Comparison of ENCODE assay signal across 22 cellular contexts in genomic region chr1:191929383-191929782, GRCh38.
DNase-seq lines count a peak whose midpoint lies in the region; ATAC-seq and TF ChIP-seq lines count a peak whose summit lies in the region.
"Had no signal": no experiment of that assay in that cellular context is flagged by ENCODE, and none has a peak within 500 bp of the region (broad histone marks: within the 10 kb centered on the region; RNA-seq: fewer than 3 reads in every experiment).

No MANE protein-coding gene starts in this region.

- no peaks in the 10 kb centered on the region for H3K36me3 ChIP-seq in DND-41 (ENCODE audit: insufficient read depth, low read length)
- no peaks in the 10 kb centered on the region for H3K36me3 ChIP-seq in endodermal cell (ENCODE audit: control insufficient read depth, insufficient read depth, low read length)
- no peaks in the 10 kb centered on the region for H3K36me3 ChIP-seq in mesendoderm (ENCODE audit: control insufficient read depth, insufficient read depth, low read length)
- H3K36me3 ChIP-seq: BLaER1 had no signal

- H3K27ac ChIP-seq in DND-41 (ENCODE audit: low read length) (peak overlapping the region; percentile 20; the same call in 1 of the 2 replicates), endodermal cell (ENCODE audit: low read depth, low read length) (no peak overlapping the region), mesendoderm (ENCODE audit: low read depth, low read length) (no peak overlapping the region)
- H3K27ac ChIP-seq: 22Rv1, BLaER1, C4-2B had no signal

- no peak overlapping the region for H4K8ac ChIP-seq in mesendoderm (ENCODE audit: low read depth, low read length)

- H3K4me3 ChIP-seq in DND-41 (ENCODE audit: low read depth in 1 of 2, low read length in 2 of 2): no peak overlapping the region
- H3K4me3 ChIP-seq in endodermal cell (ENCODE audit: low read length): no peak overlapping the region
- H3K4me3 ChIP-seq in mesendoderm (ENCODE audit: low read length): no peak overlapping the region
- H3K4me3 ChIP-seq: BLaER1, GM12878 had no signal

- ATAC-seq in DND-41 (ENCODE audit: insufficient read depth, low read depth) (0 out of 3 replicates have a peak, but pooled peaks have one; percentile 12), GM21360 (IDR thresholded peaks at IDR 0.05; ENCODE audit: unreplicated experiment) (no peak)
- ATAC-seq: CD8-positive, alpha-beta T cell; GM12878; HCT116 had no signal

- H3K27ac Mint-ChIP-seq in endodermal cell: no peak overlapping the region
- H3K27ac Mint-ChIP-seq: B cell; CD4-positive, CD25-positive, alpha-beta regulatory T cell; CD8-positive, alpha-beta T cell had no signal

- H3K4ac ChIP-seq in mesendoderm (ENCODE audit: low read depth, low read length): no peak overlapping the region

- H3K79me1 ChIP-seq in mesendoderm (ENCODE audit: low read length): no peaks in the 10 kb centered on the region

- H3K56ac ChIP-seq in mesendoderm (ENCODE audit: low read length): no peak overlapping the region

- no peak overlapping the region for H2BK5ac ChIP-seq in mesendoderm (ENCODE audit: low read length)

- H3K27me3 ChIP-seq in DND-41 (ENCODE audit: insufficient read depth, low read length, poor library complexity) (no peaks in the 10 kb centered on the region), endodermal cell (ENCODE audit: control insufficient read depth, insufficient read depth, low read length, poor library complexity, severe bottlenecking) (no peaks in the 10 kb centered on the region), mesendoderm (ENCODE audit: insufficient read depth, low read length, poor library complexity) (no peaks in the 10 kb centered on the region)
- H3K27me3 ChIP-seq: BLaER1 had no signal

- H3K79me2 ChIP-seq in DND-41 (ENCODE audit: insufficient read depth, low read length): no peaks in the 10 kb centered on the region
- H3K79me2 ChIP-seq in mesendoderm (ENCODE audit: control insufficient read depth, insufficient read depth, low read length): no peaks in the 10 kb centered on the region

- TF ChIP-seq CTCF in DND-41 (IDR thresholded peaks at IDR 0.05; ENCODE audit: borderline replicate concordance, extremely low read depth, low read length, poor library complexity, severe bottlenecking) (peak; percentile 5), endodermal cell (conservative IDR thresholded peaks at IDR 0.05) (peak; percentile 60), GM13977 (IDR thresholded peaks at IDR 0.05; ENCODE audit: extremely low read depth, insufficient read depth, missing control alignments) (no peak)

- no peaks in the 10 kb centered on the region for H3K9me3 ChIP-seq in DND-41 (ENCODE audit: insufficient read depth, low read length, severe bottlenecking)
- peaks cover 7% of the 10 kb centered on the region for H3K9me3 ChIP-seq in endodermal cell (ENCODE audit: control insufficient read depth, low read length)
- H3K9me3 ChIP-seq: BLaER1, Caco-2 had no signal

- no peaks in the 10 kb centered on the region for H3K36me3 Mint-ChIP-seq in endodermal cell (ENCODE audit: low read depth)
- H3K36me3 Mint-ChIP-seq: CD4-positive, CD25-positive, alpha-beta regulatory T cell; CD8-positive, alpha-beta T cell had no signal

- H3K27me3 Mint-ChIP-seq in endodermal cell (ENCODE audit: insufficient read depth): no peaks in the 10 kb centered on the region
- H3K27me3 Mint-ChIP-seq: B cell; CD4-positive, CD25-positive, alpha-beta regulatory T cell had no signal

- no peak overlapping the region for H3K4me2 ChIP-seq in DND-41 (ENCODE audit: insufficient read depth, low read length)
- H3K4me2 ChIP-seq in mesendoderm (ENCODE audit: low read length): no peak overlapping the region
- H3K4me2 ChIP-seq: BLaER1 had no signal

- H3K4me1 ChIP-seq in DND-41 (ENCODE audit: insufficient read depth, low read length): no peaks in the 10 kb centered on the region
- no peaks in the 10 kb centered on the region for H3K4me1 ChIP-seq in endodermal cell (ENCODE audit: control insufficient read depth, insufficient read depth, low read length)
- H3K4me1 ChIP-seq in mesendoderm (ENCODE audit: control insufficient read depth, low read depth, low read length): no peaks in the 10 kb centered on the region
- H3K4me1 ChIP-seq: BLaER1, Caco-2 had no signal

- H4K5ac ChIP-seq in mesendoderm (ENCODE audit: low read length): no peak overlapping the region

- H4K20me1 ChIP-seq in DND-41 (ENCODE audit: insufficient read depth, low read length): no peaks in the 10 kb centered on the region
- H4K20me1 ChIP-seq: BLaER1 had no signal

- no peak overlapping the region for H3K9ac ChIP-seq in DND-41 (ENCODE audit: low read depth, low read length)
- no peak overlapping the region for H3K9ac ChIP-seq in endodermal cell (ENCODE audit: extremely low read depth, low read length, poor library complexity, severe bottlenecking)
- no peak overlapping the region for H3K9ac ChIP-seq in mesendoderm (ENCODE audit: low read length)
- H3K9ac ChIP-seq: BLaER1 had no signal

- peaks cover 8% of the 10 kb centered on the region for H3K4me1 Mint-ChIP-seq in endodermal cell
- H3K4me1 Mint-ChIP-seq: B cell; CD4-positive, CD25-positive, alpha-beta regulatory T cell had no signal

- H3K9me3 Mint-ChIP-seq in endodermal cell: peaks cover 3% of the 10 kb centered on the region

- in situ Hi-C loops in GM13977 (cut with MboI; ENCODE audit: low pct_unique_long_range_greater_than_20kb, low sequenced_read_pairs, unreplicated experiment): no loop called here

- H3K18ac ChIP-seq in mesendoderm (ENCODE audit: low read length): no peak overlapping the region

- WGBS in endodermal cell (ENCODE audit: insufficient coverage in 1 of 2, insufficient read length in 1 of 2), 2 experiments: 96% methylated on average over 1 of the region's 1 CpG; no CpG with 5 or more reads in 1 of the 2 experiments
- WGBS in mesendoderm (ENCODE audit: extremely low coverage, insufficient coverage, low lambda C conversion rate): no CpG with 5 or more reads among the region's 1 CpG

- no peak overlapping the region for H3K4me3 Mint-ChIP-seq in endodermal cell
- H3K4me3 Mint-ChIP-seq: B cell; CD8-positive, alpha-beta T cell had no signal

- no peak overlapping the region for H2AK5ac ChIP-seq in mesendoderm (ENCODE audit: low read length)

- no peak overlapping the region for H3K23ac ChIP-seq in mesendoderm (ENCODE audit: low read length)

- H2BK15ac ChIP-seq in mesendoderm (replicated peaks; ENCODE audit: low read depth): no peak overlapping the region

- 0 out of 2 replicates have a peak overlapping the region, but pooled peaks have one; percentile 44 for H2AFZ ChIP-seq in DND-41 (ENCODE audit: low read depth, low read length)

- DNase-seq in DND-41 (no peak), HT1080 (ENCODE audit: low read depth) (peak; percentile 4), endodermal cell (peak; percentile 64), mesendoderm (peak; percentile 28), medulla oblongata (ENCODE audit: extremely low spot score) (no peak), NCI-H526 treated with DMSO at 0.1 percent for 48 hours (lab: John Stamatoyannopoulos, UW) (no peak), GM13977 (ENCODE audit: low spot score) (no peak)
- DNase-seq: Caco-2; CD4-positive, CD25-positive, alpha-beta regulatory T cell; CD8-positive, alpha-beta T cell; DMS153; EL; GDM1; GOT3; H7 had no signal

- H2BK120ac ChIP-seq in mesendoderm (ENCODE audit: low read depth, low read length): no peak overlapping the region

Comparison
In these comparisons a context has a peak if more than half of its experiments do, and no peak if none do; other contexts are left out.
1. DNase-seq: peak in HT1080 (single experiment), endodermal cell (single experiment) and mesendoderm (single experiment); none in DND-41 (single experiment), medulla oblongata (single experiment), NCI-H526 treated with DMSO at 0.1 percent for 48 hours (single experiment) and GM13977 (single experiment).